13 cellular contexts compared by ENCODE assay signal in the genomic region with DNA sequence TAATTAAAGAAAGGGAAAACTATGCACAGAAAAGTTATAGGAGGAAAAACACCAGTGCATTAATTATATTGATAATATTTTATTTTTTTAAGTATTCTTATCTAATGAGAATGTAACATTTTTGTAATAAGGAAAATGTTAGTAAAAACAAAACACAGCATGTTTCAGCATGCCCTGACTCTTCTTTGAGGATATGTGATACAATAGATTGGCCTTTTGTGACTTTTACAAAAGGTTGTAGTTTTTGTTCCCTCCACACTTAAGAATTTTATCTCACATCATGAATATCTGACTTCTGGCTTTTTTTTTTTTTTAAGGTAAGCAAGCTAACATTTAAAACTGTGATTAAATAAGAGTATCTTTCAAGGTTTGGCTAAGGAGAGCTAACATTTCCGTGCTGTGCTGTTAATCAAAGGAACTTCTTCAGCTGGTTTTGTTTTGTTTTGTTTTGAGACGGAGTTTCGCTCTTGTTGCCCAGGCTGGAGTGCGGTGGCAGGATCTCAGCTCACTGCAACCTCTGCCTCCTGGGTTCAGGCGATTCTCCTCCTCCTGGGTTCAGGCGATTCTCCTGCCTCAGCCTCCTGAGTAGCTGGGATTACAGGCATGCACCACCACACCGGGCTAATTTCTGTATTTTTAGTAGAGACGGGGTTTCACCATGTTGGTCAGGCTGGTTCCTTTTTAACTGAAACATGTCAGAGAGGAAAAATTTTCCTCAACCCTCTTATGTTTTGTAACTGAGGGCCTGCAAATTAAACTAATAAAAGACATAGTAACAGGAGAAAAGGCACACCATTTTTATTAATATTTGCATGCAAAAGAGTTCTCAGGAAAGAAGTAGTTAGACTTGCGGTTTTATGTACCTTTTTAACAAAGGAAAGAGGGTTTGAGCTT. TPM values are rescaled to one million over a fixed set of nuclear protein-coding genes. Genes with fewer than 3 reads are reported as not detected.
DNase-seq lines count a peak whose midpoint lies in the region; ATAC-seq and TF ChIP-seq lines count a peak whose summit lies in the region.
"Had no signal": no experiment of that assay in that cellular context is flagged by ENCODE, and none has a peak within 500 bp of the region (broad histone marks: within the 10 kb centered on the region; RNA-seq: fewer than 3 reads in every experiment).

No MANE protein-coding gene starts in this region.

- H3K27me3 ChIP-seq in GM06990 (replicated peaks; ENCODE audit: control insufficient read depth, insufficient read depth, low read length) (no peaks in the 10 kb centered on the region), heart left ventricle (no peaks in the 10 kb centered on the region)
- H3K27me3 ChIP-seq: foreskin keratinocyte had no signal

- peaks cover 13% of the 10 kb centered on the region for H3K27me3 Mint-ChIP-seq in osteocyte (ENCODE audit: unreplicated experiment)

- no peaks in the 10 kb centered on the region for H3K4me1 ChIP-seq in mucosa of descending colon (ENCODE audit: low read depth)
- H3K4me1 ChIP-seq in heart left ventricle: no peaks in the 10 kb centered on the region
- H3K4me1 ChIP-seq: left ventricle myocardium inferior had no signal

- H3K4me3 ChIP-seq in GM06990 (replicated peaks; ENCODE audit: low read depth, low read length) (no peak overlapping the region), mucosa of descending colon (no peak overlapping the region), heart left ventricle (peak overlapping the region in 1 of 12 donors; percentile 24)
- H3K4me3 ChIP-seq: left ventricle myocardium inferior had no signal

- TF ChIP-seq POLR2A in heart left ventricle (IDR thresholded peaks at IDR 0.05): no peak

- WGBS in heart left ventricle, 4 donors: 84 to 92% (median 89%) methylated on average over 9 of the region's 9 CpGs

- peaks cover 6% of the 10 kb centered on the region for H3K9me3 ChIP-seq in mucosa of descending colon
- peaks cover 0 to 7% (median under 1%) of the 10 kb centered on the region in 12 donors for H3K9me3 ChIP-seq in heart left ventricle

- DNase-seq in GM06990 (ENCODE audit: extremely low read depth, insufficient read length): peak; percentile 47
- peak; percentile 29 for DNase-seq in activated T-cell treated with anti-CD3 and anti-CD28 coated beads, Interleukin-2, amount 50 U/mL, for 1 hour
- no peak for DNase-seq in mucosa of descending colon
- DNase-seq in NCI-H2081 treated with DMSO at 0.1 percent for 48 hours (lab: John Stamatoyannopoulos, UW): no peak
- DNase-seq in osteocyte (ENCODE audit: extremely low spot score, unreplicated experiment): no peak
- DNase-seq in heart left ventricle: no peak
- DNase-seq: left ventricle myocardium inferior, PC-3, retina, WERI-Rb-1 had no signal

- peaks cover 9% of the 10 kb centered on the region for H3K9me3 Mint-ChIP-seq in osteocyte (ENCODE audit: unreplicated experiment)

- H3K27ac ChIP-seq in heart left ventricle: peak overlapping the region in 1 of 12 donors; percentile 39
- H3K27ac ChIP-seq: foreskin keratinocyte, left ventricle myocardium inferior, WERI-Rb-1 had no signal

- no peaks in the 10 kb centered on the region for H3K36me3 Mint-ChIP-seq in osteocyte (ENCODE audit: unreplicated experiment)

- no peak overlapping the region for H3K4me3 Mint-ChIP-seq in osteocyte (ENCODE audit: unreplicated experiment)

- H3K27ac Mint-ChIP-seq in osteocyte (ENCODE audit: unreplicated experiment): no peak overlapping the region

- peaks cover 2% of the 10 kb centered on the region for H3K4me1 Mint-ChIP-seq in osteocyte (ENCODE audit: unreplicated experiment)

- TF ChIP-seq CTCF in GM06990 (IDR thresholded peaks at IDR 0.05; ENCODE audit: insufficient read depth, low read length, poor library complexity, severe bottlenecking) (no peak), mucosa of descending colon (IDR thresholded peaks at IDR 0.05) (no peak), osteocyte (IDR thresholded peaks at IDR 0.05) (no peak), heart left ventricle (IDR thresholded peaks at IDR 0.05) (no peak)

- no peaks in the 10 kb centered on the region for H3K36me3 ChIP-seq in GM06990 (ENCODE audit: control insufficient read depth, insufficient read depth, low read length)
- H3K36me3 ChIP-seq in mucosa of descending colon (ENCODE audit: low read depth): no peaks in the 10 kb centered on the region
- no peaks in the 10 kb centered on the region for H3K36me3 ChIP-seq in heart left ventricle
- H3K36me3 ChIP-seq: left ventricle myocardium inferior, WERI-Rb-1 had no signal

- ATAC-seq in HG02759 (IDR thresholded peaks at IDR 0.05; ENCODE audit: unreplicated experiment) (peak; percentile 75), mucosa of descending colon (peak; percentile 28), GM18909 (IDR thresholded peaks at IDR 0.05; ENCODE audit: poor library complexity, unreplicated experiment) (no peak), heart left ventricle (no peak)
- ATAC-seq: foreskin keratinocyte, PC-3 had no signal

- intact Hi-C loops in mucosa of descending colon (cut with DNase I, micrococcal nuclease): no loop called here
- intact Hi-C loops in heart left ventricle (cut with DNase I): no loop called here

RNA-seq across cellular contexts. Expression of a gene that starts 30.7 kb away (rescaled TPM):
- 10 to 100 TPM; 41.5 to 47.3 (median 46.8) TPM for total RNA-seq in mucosa of descending colon
- total RNA-seq in osteocyte: 19.9 and 22.6 TPM in 2 replicates
- total RNA-seq in heart left ventricle: 10 to 100 TPM; 13.7 to 42.8 (median 22.8) TPM
- polyA plus RNA-seq in heart left ventricle: 10 to 100 TPM in 1 of 2 donors, 1 to 10 TPM in 1; 9.5 to 25.8 TPM

Comparison
In these comparisons a context has a peak if more than half of its experiments do, and no peak if none do; other contexts are left out.
1. DNase-seq: peak in GM06990 (single experiment) and activated T-cell treated with anti-CD3 and anti-CD28 coated beads, Interleukin-2, amount 50 U/mL, for 1 hour (single experiment); none in mucosa of descending colon (0 of 3), NCI-H2081 treated with DMSO at 0.1 percent for 48 hours (single experiment), osteocyte (single experiment) and heart left ventricle (0 of 5).
2. ATAC-seq: peak in HG02759 (single experiment) and mucosa of descending colon (single experiment); none in GM18909 (single experiment) and heart left ventricle (0 of 4).